8 cellular contexts compared by ENCODE assay signal in genomic region chr6:28880519-28880893, GRCh38. TPM values are rescaled to one million over a fixed set of nuclear protein-coding genes. Genes with fewer than 3 reads are reported as not detected.
A peak's percentile ranks its signal among the peaks of the same experiment; 100 is the strongest.
DNase-seq lines count a peak whose midpoint lies in the region; ATAC-seq and TF ChIP-seq lines count a peak whose summit lies in the region.

No MANE protein-coding gene starts in this region.

- no peaks in the 10 kb centered on the region for H3K27me3 ChIP-seq in CD8-positive, alpha-beta T cell (ENCODE audit: insufficient read depth, low read length)
- H3K27me3 ChIP-seq in esophagus muscularis mucosa = peaks cover 0 to 25% (median 10%) of the 10 kb centered on the region in 4 donors
- H3K27me3 ChIP-seq in ovary = no peaks in the 10 kb centered on the region

- POLR2A ChIA-PET in CD8-positive, alpha-beta T cell (lab: Charles Lee) = interaction anchor here (2.1 to 2.5 kb wide), 2 partner anchors 14 to 16 kb away, joined by 9 to 14 read pairs; no protein-coding TSS in a partner anchor

- no peak for ATAC-seq in CD8-positive, alpha-beta T cell
- ATAC-seq in GM21717 (IDR thresholded peaks at IDR 0.05; ENCODE audit: unreplicated experiment) = no peak
- no peak for ATAC-seq in GM21529 (IDR thresholded peaks at IDR 0.05; ENCODE audit: unreplicated experiment)
- no peak for ATAC-seq in HG03460 (IDR thresholded peaks at IDR 0.05; ENCODE audit: unreplicated experiment)

- H3K4me1 Mint-ChIP-seq in CD8-positive, alpha-beta T cell (ENCODE audit: low read depth) = peaks cover 46% of the 10 kb centered on the region

- peaks cover 23% of the 10 kb centered on the region for H3K4me1 ChIP-seq in CD8-positive, alpha-beta T cell (ENCODE audit: insufficient read depth, low read length)
- H3K4me1 ChIP-seq in esophagus muscularis mucosa (peaks cover 0 to 17% (median 6%) of the 10 kb centered on the region in 4 donors), ovary (ENCODE audit: insufficient read depth) (no peaks in the 10 kb centered on the region)

- TF ChIP-seq POLR2A in esophagus muscularis mucosa (IDR thresholded peaks at IDR 0.05; ENCODE audit: low read depth) (no peak), ovary (IDR thresholded peaks at IDR 0.05) (no peak)

- H3K27me3 Mint-ChIP-seq in CD8-positive, alpha-beta T cell (ENCODE audit: low read depth) = peaks cover 4% of the 10 kb centered on the region

- TF ChIP-seq EP300 in esophagus muscularis mucosa (IDR thresholded peaks at IDR 0.05) (no peak), ovary (IDR thresholded peaks at IDR 0.05) (no peak)

- H3K9me3 ChIP-seq in CD8-positive, alpha-beta T cell (ENCODE audit: low read length) = no peaks in the 10 kb centered on the region
- H3K9me3 ChIP-seq in SK-N-MC (ENCODE audit: low read depth, low read length) = no peaks in the 10 kb centered on the region
- no peaks in the 10 kb centered on the region for H3K9me3 ChIP-seq in esophagus muscularis mucosa
- no peaks in the 10 kb centered on the region for H3K9me3 ChIP-seq in ovary

- H3K9ac ChIP-seq in SK-N-MC (ENCODE audit: insufficient read length) = peak overlapping the region; percentile 89

- peak overlapping the region; percentile 89 for H3K27ac Mint-ChIP-seq in CD8-positive, alpha-beta T cell

- H3K36me3 Mint-ChIP-seq in CD8-positive, alpha-beta T cell = peaks cover 2% of the 10 kb centered on the region

- no peak overlapping the region for H3K27ac ChIP-seq in CD8-positive, alpha-beta T cell (ENCODE audit: low read depth, low read length)
- H3K27ac ChIP-seq in SK-N-MC (peak overlapping the region; percentile 74), esophagus muscularis mucosa (replicated peaks in 1 of 4) (no peak overlapping the region), ovary (peak overlapping the region in 1 of 2 donors; percentile 66)

- WGBS in esophagus muscularis mucosa = 42% methylated on average over 7 of the region's 7 CpGs
- 14 to 28% (median 22%) methylated on average over 7 of the region's 7 CpGs for WGBS in ovary, 3 donors

- H3K4me3 Mint-ChIP-seq in CD8-positive, alpha-beta T cell = peak overlapping the region; percentile 86

- TF ChIP-seq CTCF in CD8-positive, alpha-beta T cell (IDR thresholded peaks at IDR 0.05) = no peak
- TF ChIP-seq CTCF in esophagus muscularis mucosa (IDR thresholded peaks at IDR 0.05) = no peak
- no peak for TF ChIP-seq CTCF in ovary (IDR thresholded peaks at IDR 0.05)

- no peak for DNase-seq in CD8-positive, alpha-beta T cell
- DNase-seq in SK-N-MC (ENCODE audit: low read depth, low spot score) (no peak), esophagus muscularis mucosa (ENCODE audit: extremely low spot score) (no peak), ovary (no peak), kidney tubule cell (ENCODE audit: low spot score) (no peak)

- CTCF ChIA-PET in CD8-positive, alpha-beta T cell (lab: Charles Lee) = interaction anchor here (1.3 kb wide), 1 partner anchor 9 kb away, joined by 3 read pairs; no protein-coding TSS in a partner anchor

- no peaks in the 10 kb centered on the region for H3K36me3 ChIP-seq in CD8-positive, alpha-beta T cell (ENCODE audit: insufficient read depth, low read length)
- H3K36me3 ChIP-seq in SK-N-MC (ENCODE audit: insufficient read depth, low read length) = no peaks in the 10 kb centered on the region
- H3K36me3 ChIP-seq in esophagus muscularis mucosa = no peaks in the 10 kb centered on the region
- no peaks in the 10 kb centered on the region for H3K36me3 ChIP-seq in ovary

- intact Hi-C loops in CD8-positive, alpha-beta T cell (cut with DNase I, micrococcal nuclease) = loop anchor here (5.0 kb wide), 3 partner anchors 62 to 1723 kb away; partner anchors contain the start of gene ZNF165 (in 1 of the 2)
- intact Hi-C loops in esophagus muscularis mucosa (cut with DNase I) (loop anchor here (5.0 kb wide), 1 partner anchor 43 kb away; no protein-coding TSS in a partner anchor), ovary (cut with DNase I) (no loop called here)

- peaks cover 5% of the 10 kb centered on the region for H3K9me3 Mint-ChIP-seq in CD8-positive, alpha-beta T cell

- peak overlapping the region; percentile 45 for H3K4me3 ChIP-seq in CD8-positive, alpha-beta T cell (ENCODE audit: low read depth, low read length)
- H3K4me3 ChIP-seq in SK-N-MC = peak overlapping the region; percentile 94
- H3K4me3 ChIP-seq in esophagus muscularis mucosa = peak overlapping the region; percentile 51 to 63 (median 52)
- H3K4me3 ChIP-seq in ovary = peak overlapping the region; percentile 43

RNA-seq across cellular contexts. Expression of gene TRIM27, which starts 43.3 kb away (rescaled TPM):
- 1 to 10 TPM; 7.8 to 9.4 TPM for total RNA-seq in CD8-positive, alpha-beta T cell
- total RNA-seq in esophagus muscularis mucosa (10 to 100 TPM; 31.1 to 42.2 (median 36.0) TPM), ovary (10 to 100 TPM; 43.7 to 57.6 (median 48.8) TPM)
- 10 to 100 TPM; 33.3 to 61.1 TPM for polyA plus RNA-seq in ovary

Comparison
In these comparisons a context has a peak if more than half of its experiments do, and no peak if none do; other contexts are left out.
1. H3K4me3 ChIP-seq: peak in every context shown above with its lines; median percentile 94 in SK-N-MC; 52 in esophagus muscularis mucosa; 45 in CD8-positive, alpha-beta T cell; 43 in ovary.
2. intact Hi-C loops: an anchor here in CD8-positive, alpha-beta T cell (5.0 kb wide) and esophagus muscularis mucosa (5.0 kb wide); none called in ovary.